In the genomic region with DNA sequence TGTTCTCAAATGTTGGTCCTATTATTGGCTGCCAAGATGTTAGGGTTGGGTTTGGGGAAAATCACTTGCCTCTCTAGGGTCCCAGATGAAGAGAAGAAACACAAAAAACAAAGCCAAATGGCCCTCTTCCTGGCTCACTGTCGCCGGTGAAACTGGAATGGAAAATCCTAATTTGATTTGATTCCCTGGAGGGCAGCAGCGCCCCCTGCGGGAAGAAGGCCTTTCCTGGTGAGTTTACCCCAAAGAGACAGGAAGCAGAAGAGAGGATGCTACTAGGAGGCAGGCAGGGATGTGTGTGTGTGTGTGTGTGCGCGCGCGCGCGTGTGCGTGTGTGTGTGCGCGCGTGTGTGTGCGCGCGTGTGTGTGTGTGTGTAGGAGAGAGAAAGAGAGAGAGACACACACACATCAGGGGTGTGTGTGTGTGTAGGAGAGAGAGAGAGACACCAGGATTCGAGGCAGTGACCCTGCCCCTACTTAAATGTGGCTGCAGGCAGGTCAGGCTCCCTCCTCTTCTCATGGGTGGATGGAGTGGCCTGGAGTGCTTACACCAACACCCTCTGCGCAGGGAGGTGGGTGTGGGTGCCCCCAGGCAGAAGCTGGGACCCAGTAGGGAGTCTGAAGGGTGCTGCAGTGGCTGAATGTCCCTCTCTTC, we compare ENCODE assay signal across 8 cellular contexts. TPM values are rescaled to one million over a fixed set of nuclear protein-coding genes. Genes with fewer than 3 reads are reported as not detected.
A peak's percentile ranks its signal among the peaks of the same experiment; 100 is the strongest.
DNase-seq lines count a peak whose midpoint lies in the region; ATAC-seq, FAIRE-seq and TF ChIP-seq lines count a peak whose summit lies in the region.

No MANE protein-coding gene starts in this region.

- H3K14ac ChIP-seq in H1 (ENCODE audit: insufficient read length): no peak overlapping the region

- H3K79me2 ChIP-seq in H1 (ENCODE audit: control insufficient read depth in 1 of 2, insufficient read depth in 2 of 2, low read length in 2 of 2): no peaks in the 10 kb centered on the region

- no peaks in the 10 kb centered on the region for H3K9me3 ChIP-seq in BLaER1 treated with 17β-estradiol and CSF1 and Interleukin-3, amounts not matched to agents 10 nM and 100 nM (replicated peaks in 1 of 11)
- H3K9me3 ChIP-seq in HUES64 (ENCODE audit: insufficient read depth, low read depth, low read length): no peaks in the 10 kb centered on the region
- H3K9me3 ChIP-seq in H1 (ENCODE audit: insufficient read depth in 2 of 2, low read depth in 1 of 2, low read length in 1 of 2): no peaks in the 10 kb centered on the region

- TF ChIP-seq CTCF in H1 (IDR thresholded peaks at IDR 0.05; ENCODE audit: control extremely low read depth in 1 of 3, insufficient read depth in 1 of 3, low read depth in 1 of 3, low read length in 3 of 3): peak; percentile 86 to 89 (median 87)

- peaks cover 0 to 3% (median 0%) of the 10 kb centered on the region in 11 experiments; a peak in 2 of 22 replicates for H4K20me1 ChIP-seq in BLaER1 treated with 17β-estradiol and CSF1 and Interleukin-3, amounts not matched to agents 10 nM and 100 nM
- H4K20me1 ChIP-seq in H1 (replicated peaks in 1 of 2; ENCODE audit: control insufficient read depth in 1 of 2, insufficient read depth in 2 of 2, low read length in 2 of 2): no peaks in the 10 kb centered on the region

- no peak overlapping the region for H3K56ac ChIP-seq in H1 (replicated peaks; ENCODE audit: insufficient read length, low read depth, low read length)

- H3K18ac ChIP-seq in H1 (ENCODE audit: extremely low read depth, low read length): no peak overlapping the region

- TF ChIP-seq RAD21 in H1 (IDR thresholded peaks at IDR 0.05 in 1 of 2, conservative IDR thresholded peaks at IDR 0.05 in 1 of 2; ENCODE audit: low read depth in 2 of 2, low read length in 2 of 2): peak; percentile 87 to 92

- no peak overlapping the region for H3K27ac ChIP-seq in BLaER1 treated with 17β-estradiol and CSF1 and Interleukin-3, amounts not matched to agents 10 nM and 100 nM
- H3K27ac ChIP-seq in HUES64 (ENCODE audit: low read depth, low read length) (no peak overlapping the region), H1 (ENCODE audit: low read depth, low read length) (no peak overlapping the region)

- H3K36me3 ChIP-seq in BLaER1 treated with 17β-estradiol and CSF1 and Interleukin-3, amounts not matched to agents 10 nM and 100 nM: no peaks in the 10 kb centered on the region
- H3K36me3 ChIP-seq in HUES64 (ENCODE audit: insufficient read depth, low read length) (no peaks in the 10 kb centered on the region), H1 (ENCODE audit: control insufficient read depth in 2 of 4, insufficient read depth in 4 of 4, low read length in 3 of 4) (no peaks in the 10 kb centered on the region)

- H3K27me3 ChIP-seq in BLaER1 treated with 17β-estradiol and CSF1 and Interleukin-3, amounts not matched to agents 10 nM and 100 nM: no peaks in the 10 kb centered on the region
- H3K27me3 ChIP-seq in HUES64 (ENCODE audit: insufficient read depth, low read length) (peaks cover 5% of the 10 kb centered on the region; the same call in 1 of the 2 replicates), H1 (replicated peaks in 1 of 4; ENCODE audit: control insufficient read depth in 3 of 4, extremely low read depth in 1 of 4, insufficient read depth in 3 of 4, low read length in 3 of 4) (peaks cover 0 to 2% (median under 1%) of the 10 kb centered on the region in 4 experiments; a peak in 3 of 7 replicates)

- H3K4me3 ChIP-seq in BLaER1 treated with 17β-estradiol and CSF1 and Interleukin-3, amounts not matched to agents 10 nM and 100 nM: no peak overlapping the region
- H3K4me3 ChIP-seq in HUES64 (ENCODE audit: low read length) (no peak overlapping the region), H1 (ENCODE audit: extremely low read depth in 1 of 4, insufficient read depth in 2 of 4, low read depth in 3 of 4, low read length in 4 of 4) (no peak overlapping the region)

- no peak overlapping the region for H3K23ac ChIP-seq in H1 (ENCODE audit: insufficient read length)

- no peaks in the 10 kb centered on the region for H3K79me1 ChIP-seq in H1 (ENCODE audit: low read depth, low read length)

- peak overlapping the region; percentile 9; the same call in 1 of the 2 replicates for H2BK20ac ChIP-seq in H1 (ENCODE audit: low read length)

- no peak overlapping the region for H4K8ac ChIP-seq in H1 (ENCODE audit: extremely low read depth, insufficient read depth, low read length)

- peak overlapping the region; percentile 82; the same call in 1 of the 2 replicates for H2BK12ac ChIP-seq in H1 (ENCODE audit: low read depth, low read length)

- peak; percentile 75 to 76 for DNase-seq in NOMO-1 (lab: John Stamatoyannopoulos, UW; ENCODE audit: unreplicated experiment in 2 of 2)
- peak; percentile 60 to 64 for DNase-seq in activated CD8-positive, alpha-beta memory T cell treated with anti-CD3 and anti-CD28 coated beads for 4 hours (ENCODE audit: low read depth in 2 of 2)
- peak; percentile 65 to 98 for DNase-seq in H1 (ENCODE audit: low read depth in 1 of 2, low spot score in 2 of 2)
- DNase-seq in middle frontal gyrus (ENCODE audit: extremely low spot score, low spot score): peak; percentile 49
- DNase-seq in stimulated activated CD8-positive, alpha-beta memory T cell treated with anti-CD3 and anti-CD28 coated beads, Interleukin-4, amount 100 ng/mL, for 24 hours (ENCODE audit: low read depth): peak; percentile 72

- no peak overlapping the region for H4K91ac ChIP-seq in H1 (replicated peaks; ENCODE audit: insufficient read length, low read length)

- no peak overlapping the region for H3K4ac ChIP-seq in H1 (replicated peaks; ENCODE audit: insufficient read length, low read depth, low read length)

- WGBS in HUES64: 22% methylated on average over 19 of the region's 19 CpGs
- 13% methylated on average over 5 of the region's 19 CpGs; no CpG with 5 or more reads in 1 of the 2 experiments for WGBS in H1 (ENCODE audit: extremely low coverage in 1 of 2, insufficient coverage in 1 of 2, insufficient read length in 1 of 2, insufficient replicate concordance in 2 of 2, low coverage in 1 of 2, low lambda C conversion rate in 2 of 2, missing lambda C conversion rate in 1 of 2), 2 experiments

- H3K4me1 ChIP-seq in BLaER1 treated with 17β-estradiol and CSF1 and Interleukin-3, amounts not matched to agents 10 nM and 100 nM: peaks cover 18 to 68% (median 50%) of the 10 kb centered on the region in 10 experiments
- H3K4me1 ChIP-seq in HUES64 (ENCODE audit: insufficient read depth, low read length): peaks cover 14% of the 10 kb centered on the region
- peaks cover 4 to 14% (median 11%) of the 10 kb centered on the region in 4 experiments; a peak in 6 of 7 replicates for H3K4me1 ChIP-seq in H1 (replicated peaks in 1 of 4; ENCODE audit: control insufficient read depth in 3 of 4, insufficient read depth in 4 of 4, low read length in 3 of 4)

- TF ChIP-seq POLR2A in H1 (IDR thresholded peaks at IDR 0.05; ENCODE audit: control extremely low read depth in 1 of 2, low read depth in 2 of 2, low read length in 2 of 2): no peak

- peak; percentile 85 for FAIRE-seq in H1 (lab: Jason Lieb, UNC)

- no peak overlapping the region; the same call in 1 of the 2 replicates for H2BK15ac ChIP-seq in H1 (ENCODE audit: low read length)

- H2AK5ac ChIP-seq in H1 (ENCODE audit: low read depth, low read length): no peak overlapping the region

- peak overlapping the region in 10 of 11 experiments; percentile 1 to 70 (median 52); a peak in 18 of 22 replicates for H3K4me2 ChIP-seq in BLaER1 treated with 17β-estradiol and CSF1 and Interleukin-3, amounts not matched to agents 10 nM and 100 nM
- H3K4me2 ChIP-seq in H1 (ENCODE audit: insufficient read depth in 1 of 2, low read depth in 2 of 2, low read length in 2 of 2): no peak overlapping the region

- H2BK120ac ChIP-seq in H1 (replicated peaks; ENCODE audit: low read depth, low read length): no peak overlapping the region

- peak overlapping the region; percentile 91 for H2AFZ ChIP-seq in H1 (ENCODE audit: low read length)

- peaks cover 9% of the 10 kb centered on the region; the same call in 1 of the 2 replicates for H3K23me2 ChIP-seq in H1 (ENCODE audit: low read depth, low read length)

- H4K5ac ChIP-seq in H1 (ENCODE audit: insufficient read length, low read depth, low read length): no peak overlapping the region

- TF ChIP-seq EP300 in H1 (IDR thresholded peaks at IDR 0.05; ENCODE audit: borderline replicate concordance in 1 of 2, low read depth in 2 of 2, low read length in 2 of 2): no peak

- H3K9ac ChIP-seq in BLaER1 treated with 17β-estradiol and CSF1 and Interleukin-3, amounts not matched to agents 10 nM and 100 nM: peak overlapping the region in 1 of 11 experiments; percentile 5; a peak in 1 of 22 replicates
- H3K9ac ChIP-seq in HUES64 (ENCODE audit: low read depth, low read length) (0 out of 2 replicates have a peak overlapping the region, but pooled peaks have one; percentile 3), H1 (replicated peaks in 1 of 4; ENCODE audit: extremely low read depth in 1 of 4, low read depth in 3 of 4, low read length in 3 of 4) (no peak overlapping the region)

- CTCF ChIA-PET in H1 (lab: Charles Lee; ENCODE audit: partially characterized antibody): interaction anchor here (0.6 to 8.3 kb wide), 50 partner anchors 10 to 301 kb away, joined by 3 to 83 read pairs (median 5); no protein-coding TSS in a partner anchor

- POLR2A ChIA-PET in H1 (lab: Charles Lee; ENCODE audit: partially characterized antibody): interaction anchor here (1.0 to 1.3 kb wide), 2 partner anchors 13 to 50 kb away, joined by 3 to 5 read pairs; no protein-coding TSS in a partner anchor

- H2BK5ac ChIP-seq in H1 (ENCODE audit: low read depth, low read length): 0 out of 2 replicates have a peak overlapping the region, but pooled peaks have one; percentile 0

- no peak for ATAC-seq in GM18868 (IDR thresholded peaks at IDR 0.05; ENCODE audit: unreplicated experiment)

RNA-seq across cellular contexts. Expression of gene SELENON, which starts 3.1 kb away (rescaled TPM):
- polyA plus RNA-seq in HUES64 (2013, experiment 1 of 2): 63.7 TPM
- polyA plus RNA-seq in HUES64 (2013, experiment 2 of 2): 83.7 TPM
- 77.4 and 77.6 TPM in 2 replicates for total RNA-seq in H1 (2021; fragmentation: NEBNext Ultra II Directional; extraction: Animal tissue kit (Norgen Biotek cat#: 25700))
- polyA plus RNA-seq in H1 (2011; rRNA removed): 43.0 and 67.3 TPM in 2 replicates
- polyA plus RNA-seq in H1 (2011; cell fraction: cytosol; rRNA removed): 36.6 TPM
- 58.6 TPM for polyA plus RNA-seq in H1 (2011; cell fraction: nucleus; rRNA removed)
- 72.8 to 99.4 TPM (median 83.9 TPM) in 4 replicates for polyA plus RNA-seq in H1 (2012, experiment 1 of 2)
- polyA plus RNA-seq in H1 (2012, experiment 2 of 2): 89.8 TPM
- polyA plus RNA-seq in H1 (2013, experiment 1 of 2): 103 TPM
- polyA plus RNA-seq in H1 (2013, experiment 2 of 2): 109 TPM
- 25.4 and 44.6 TPM in 2 replicates for polyA minus RNA-seq in H1 (2011; rRNA and poly(A)+ RNA removed)
- polyA minus RNA-seq in H1 (2011; cell fraction: cytosol; rRNA and poly(A)+ RNA removed): 47.6 TPM
- polyA minus RNA-seq in H1 (2011; cell fraction: nucleus; rRNA and poly(A)+ RNA removed): 23.2 TPM

RNA-seq across cellular contexts. Expression of gene MTFR1L, which starts 22.8 kb away (rescaled TPM):
- 23.8 TPM for polyA plus RNA-seq in HUES64 (2013, experiment 1 of 2)
- 23.2 TPM for polyA plus RNA-seq in HUES64 (2013, experiment 2 of 2)
- total RNA-seq in H1 (2021; fragmentation: NEBNext Ultra II Directional; extraction: Animal tissue kit (Norgen Biotek cat#: 25700)): 20.8 and 23.1 TPM in 2 replicates
- polyA plus RNA-seq in H1 (2011; rRNA removed): 23.1 and 39.9 TPM in 2 replicates
- polyA plus RNA-seq in H1 (2011; cell fraction: cytosol; rRNA removed): 25.9 TPM
- 27.3 TPM for polyA plus RNA-seq in H1 (2011; cell fraction: nucleus; rRNA removed)
- 20.5 to 26.2 TPM (median 22.8 TPM) in 4 replicates for polyA plus RNA-seq in H1 (2012, experiment 1 of 2)
- polyA plus RNA-seq in H1 (2012, experiment 2 of 2): 21.2 TPM
- polyA plus RNA-seq in H1 (2013, experiment 1 of 2): 17.5 TPM
- 15.3 TPM for polyA plus RNA-seq in H1 (2013, experiment 2 of 2)
- 23.2 and 27.4 TPM in 2 replicates for polyA minus RNA-seq in H1 (2011; rRNA and poly(A)+ RNA removed)
- polyA minus RNA-seq in H1 (2011; cell fraction: cytosol; rRNA and poly(A)+ RNA removed): 10.6 TPM
- 16.7 TPM for polyA minus RNA-seq in H1 (2011; cell fraction: nucleus; rRNA and poly(A)+ RNA removed)

Comparison
In these comparisons a context has a peak if more than half of its experiments do, and no peak if none do; other contexts are left out.
1. H3K4me2 ChIP-seq: peak in BLaER1 treated with 17β-estradiol and CSF1 and Interleukin-3, amounts not matched to agents 10 nM and 100 nM (10 of 11); none in H1 (0 of 2).
2. Peak in every context shown above with its lines, with median percentiles within 50 percentile points of each other: DNase-seq.